Comparison of ENCODE assay signal across 1 cellular context in genomic region chr12:122096014-122096413, GRCh38.
TF ChIP-seq lines count a peak whose summit lies in the region.

No MANE protein-coding gene starts in this region.

TF ChIP-seq in IMR-90, 13 proteins besides CTCF, POLR2A, EP300 and RAD21 (continued from another document):
- TF ChIP-seq USF2 (IDR thresholded peaks at IDR 0.05; ENCODE audit: low read depth, low read length) (no peak), RFX5 (IDR thresholded peaks at IDR 0.05; ENCODE audit: low read depth, low read length) (no peak)
